Comparison of ENCODE assay signal across 8 cellular contexts in the genomic region with DNA sequence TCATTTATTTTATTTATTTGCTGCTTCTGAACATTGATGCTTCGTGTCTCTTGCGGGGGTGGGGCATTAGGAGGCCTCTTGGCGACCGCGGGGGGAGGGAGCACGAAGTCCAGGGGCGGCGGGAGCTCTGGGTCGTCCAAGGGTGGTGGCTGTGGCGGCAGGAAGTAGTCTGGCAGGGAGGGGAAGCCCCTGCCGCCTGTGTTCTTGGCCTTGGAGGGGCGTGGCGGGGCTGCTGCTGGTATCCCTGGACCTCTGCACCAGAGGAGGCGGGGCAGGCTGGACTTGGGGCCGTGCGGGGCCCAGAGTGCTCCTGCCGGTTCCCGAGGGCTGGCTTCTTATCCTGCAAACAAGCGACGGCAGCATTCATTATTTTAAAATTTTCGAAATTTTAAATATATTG.
DNase-seq lines count a peak whose midpoint lies in the region; ATAC-seq and TF ChIP-seq lines count a peak whose summit lies in the region.

No MANE protein-coding gene starts in this region.

- no peak for TF ChIP-seq CTCF in kidney epithelial cell (IDR thresholded peaks at IDR 0.05; ENCODE audit: insufficient read depth, low read length, poor library complexity, severe bottlenecking)

- ATAC-seq in GM21526 (IDR thresholded peaks at IDR 0.05; ENCODE audit: low FRiP score, unreplicated experiment): peak; percentile 78
- no peak for ATAC-seq in HG03565 (IDR thresholded peaks at IDR 0.05; ENCODE audit: unreplicated experiment)

- no peaks in the 10 kb centered on the region; the same call in 1 of the 2 replicates for H3K9me3 ChIP-seq in ES-I3 (ENCODE audit: control insufficient read depth, insufficient read depth, low read length)

- H3K4me1 ChIP-seq in ES-I3 (ENCODE audit: insufficient read depth, low read length): peaks cover 2% of the 10 kb centered on the region; the same call in 1 of the 2 replicates

- H3K4me3 ChIP-seq in kidney epithelial cell (ENCODE audit: low read depth, low read length): peak overlapping the region; percentile 6

- H3K27me3 ChIP-seq in kidney epithelial cell (ENCODE audit: control insufficient read depth, insufficient read depth, low read length): no peaks in the 10 kb centered on the region

- H3K36me3 ChIP-seq in ES-I3 (ENCODE audit: insufficient read depth, low read length): no peaks in the 10 kb centered on the region
- no peaks in the 10 kb centered on the region for H3K36me3 ChIP-seq in kidney epithelial cell (ENCODE audit: control insufficient read depth, insufficient read depth, low read length)

- H3K9ac ChIP-seq in ES-I3 (ENCODE audit: low read depth, low read length): peak overlapping the region; percentile 40; the same call in 1 of the 2 replicates

- DNase-seq in NCI-H2227 (lab: John Stamatoyannopoulos, UW; ENCODE audit: unreplicated experiment) (peak; percentile 46), kidney epithelial cell (ENCODE audit: low read depth) (no peak), NAMALWA (ENCODE audit: low spot score) (no peak), NCI-H2029 treated with DMSO at 0.1 percent for 48 hours (lab: John Stamatoyannopoulos, UW) (no peak), amniotic stem cell (lab: John Stamatoyannopoulos, UW) (no peak)
